20 cellular contexts compared by ENCODE assay signal in the genomic region with DNA sequence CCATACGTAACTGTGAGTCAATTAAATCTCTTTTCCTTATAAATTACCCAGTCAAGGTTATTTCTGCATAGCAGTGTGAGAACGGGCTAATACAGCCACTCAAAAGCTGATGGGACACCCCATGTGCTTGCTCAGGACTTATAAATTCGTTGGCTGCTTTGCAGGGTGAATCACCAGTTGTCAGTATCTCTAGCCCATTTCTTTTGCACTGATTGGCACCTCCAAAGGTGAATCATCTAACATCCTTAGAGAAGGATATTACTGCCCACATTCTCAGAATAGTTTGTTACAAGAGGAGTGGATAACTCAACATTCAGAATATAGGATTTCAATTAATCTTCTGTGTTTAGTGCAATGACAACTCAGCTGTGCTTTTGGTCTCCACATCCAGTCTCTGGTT.
DNase-seq lines count a peak whose midpoint lies in the region; ATAC-seq, FAIRE-seq and TF ChIP-seq lines count a peak whose summit lies in the region.
"Had no signal": no experiment of that assay in that cellular context is flagged by ENCODE, and none has a peak within 500 bp of the region (broad histone marks: within the 10 kb centered on the region; RNA-seq: fewer than 3 reads in every experiment).

No MANE protein-coding gene starts in this region.

- H3K27ac Mint-ChIP-seq in HFFc6: no peak overlapping the region
- no peak overlapping the region for H3K27ac Mint-ChIP-seq in activated T-cell treated with anti-CD3 and anti-CD28 coated beads, Interleukin-2, amount 50 U/mL, for 72 hours
- H3K27ac Mint-ChIP-seq: activated CD4-positive, alpha-beta T cell treated with anti-CD3 and anti-CD28 coated beads, Interleukin-2, amount 10 ng/mL, durations not matched to agents 7 days and 5 days; activated naive CD4-positive, alpha-beta T cell treated with anti-CD3 and anti-CD28 coated beads for 36 hours; stimulated activated naive B cell treated with anti-CD40 and anti-IgM and Interleukin-4, amounts not matched to agents 10 μg/mL and 1 μg/mL and 100 μg/mL, for 72 hours had no signal

- ATAC-seq in SK-N-SH treated with all-trans-retinoic acid at 6 μM for 48 hours (peak; percentile 45; the same call in 2 of the 3 replicates), esophagus mucosa (peak; percentile 54), HG02870 (IDR thresholded peaks at IDR 0.05; ENCODE audit: unreplicated experiment) (no peak)
- no peak for ATAC-seq in activated T-cell treated with anti-CD3 and anti-CD28 coated beads, Interleukin-2, amount 50 U/mL, for 72 hours (replicated peaks in 1 of 2)
- ATAC-seq: stimulated activated naive B cell treated with anti-CD40 and anti-IgM and Interleukin-4, amounts not matched to agents 10 μg/mL and 1 μg/mL and 100 μg/mL, for 72 hours had no signal

- H3K9me3 Mint-ChIP-seq in HFFc6: peaks cover 70% of the 10 kb centered on the region
- peaks cover 9% of the 10 kb centered on the region in 2 donors for H3K9me3 Mint-ChIP-seq in activated T-cell treated with anti-CD3 and anti-CD28 coated beads, Interleukin-2, amount 50 U/mL, for 72 hours

- H3K36me3 Mint-ChIP-seq in HFFc6 (ENCODE audit: low read depth): no peaks in the 10 kb centered on the region
- peaks cover 0 to 3% of the 10 kb centered on the region in 2 donors for H3K36me3 Mint-ChIP-seq in activated T-cell treated with anti-CD3 and anti-CD28 coated beads, Interleukin-2, amount 50 U/mL, for 72 hours (ENCODE audit: insufficient read depth in 2 of 2)
- H3K36me3 Mint-ChIP-seq: stimulated activated naive B cell treated with anti-CD40 and anti-IgM and Interleukin-4, amounts not matched to agents 10 μg/mL and 1 μg/mL and 100 μg/mL, for 72 hours had no signal

- no peaks in the 10 kb centered on the region for H3K27me3 Mint-ChIP-seq in HFFc6 (ENCODE audit: insufficient read depth)
- H3K27me3 Mint-ChIP-seq in activated T-cell treated with anti-CD3 and anti-CD28 coated beads, Interleukin-2, amount 50 U/mL, for 72 hours (ENCODE audit: low read depth): no peaks in the 10 kb centered on the region
- H3K27me3 Mint-ChIP-seq: activated CD4-positive, alpha-beta T cell treated with anti-CD3 and anti-CD28 coated beads, Interleukin-2, amount 10 ng/mL, durations not matched to agents 7 days and 5 days; stimulated activated naive B cell treated with anti-CD40 and anti-IgM and Interleukin-4, amounts not matched to agents 10 μg/mL and 1 μg/mL and 100 μg/mL, for 72 hours had no signal

- no peak overlapping the region for H3K4me3 Mint-ChIP-seq in HFFc6
- no peak overlapping the region for H3K4me3 Mint-ChIP-seq in activated T-cell treated with anti-CD3 and anti-CD28 coated beads, Interleukin-2, amount 50 U/mL, for 72 hours
- H3K4me3 Mint-ChIP-seq: activated CD4-positive, alpha-beta T cell treated with anti-CD3 and anti-CD28 coated beads, Interleukin-2, amount 10 ng/mL, durations not matched to agents 7 days and 5 days; activated naive CD4-positive, alpha-beta T cell treated with anti-CD3 and anti-CD28 coated beads for 36 hours; stimulated activated naive B cell treated with anti-CD40 and anti-IgM and Interleukin-4, amounts not matched to agents 10 μg/mL and 1 μg/mL and 100 μg/mL, for 72 hours had no signal

- FAIRE-seq in urothelium cell line (lab: Jason Lieb, UNC): peak; percentile 96

- DNase-seq in HFFc6: peak; percentile 1
- DNase-seq in urothelium cell line (ENCODE audit: low spot score): peak; percentile 85
- DNase-seq in NCI-H1930 (lab: John Stamatoyannopoulos, UW): no peak
- no peak for DNase-seq in activated T-cell treated with anti-CD3 and anti-CD28 coated beads, Interleukin-2, amount 50 U/mL, for 72 hours
- DNase-seq: activated CD4-positive, alpha-beta T cell treated with anti-CD3 and anti-CD28 coated beads, Interleukin-2, amount 10 ng/mL, durations not matched to agents 7 days and 5 days; activated CD8-positive, alpha-beta memory T cell treated with anti-CD3 and anti-CD28 coated beads, Interleukin-2, amount 50 U/mL, for 48 hours; activated naive CD4-positive, alpha-beta T cell treated with anti-CD3 and anti-CD28 coated beads for 36 hours; hypothalamus; kidney glomerular epithelial cell; midbrain; MV-4-11; NCI-H2081; NCI-H526 treated with DMSO at 0.1 percent for 48 hours; OCI-M1; psoas muscle; stimulated activated naive B cell treated with anti-CD40 and anti-IgM and Interleukin-4, amounts not matched to agents 10 μg/mL and 1 μg/mL and 100 μg/mL, for 72 hours; tibial artery had no signal

- TF ChIP-seq CTCF in HFFc6 (IDR thresholded peaks at IDR 0.05): no peak

- H3K4me1 Mint-ChIP-seq in HFFc6 (ENCODE audit: low read depth): no peaks in the 10 kb centered on the region
- H3K4me1 Mint-ChIP-seq in activated T-cell treated with anti-CD3 and anti-CD28 coated beads, Interleukin-2, amount 50 U/mL, for 72 hours (ENCODE audit: low read depth): no peaks in the 10 kb centered on the region
- H3K4me1 Mint-ChIP-seq: activated CD4-positive, alpha-beta T cell treated with anti-CD3 and anti-CD28 coated beads, Interleukin-2, amount 10 ng/mL, durations not matched to agents 7 days and 5 days; stimulated activated naive B cell treated with anti-CD40 and anti-IgM and Interleukin-4, amounts not matched to agents 10 μg/mL and 1 μg/mL and 100 μg/mL, for 72 hours had no signal

TF ChIP-seq in SK-N-SH treated with all-trans-retinoic acid at 6 μM for 48 hours, 23 proteins besides CTCF, POLR2A, EP300 and RAD21 (continues in another document):
- no peak for TF ChIP-seq ZFP3 (CRISPR knock-in tag; IDR thresholded peaks at IDR 0.05)
- TF ChIP-seq, protein P1, sequence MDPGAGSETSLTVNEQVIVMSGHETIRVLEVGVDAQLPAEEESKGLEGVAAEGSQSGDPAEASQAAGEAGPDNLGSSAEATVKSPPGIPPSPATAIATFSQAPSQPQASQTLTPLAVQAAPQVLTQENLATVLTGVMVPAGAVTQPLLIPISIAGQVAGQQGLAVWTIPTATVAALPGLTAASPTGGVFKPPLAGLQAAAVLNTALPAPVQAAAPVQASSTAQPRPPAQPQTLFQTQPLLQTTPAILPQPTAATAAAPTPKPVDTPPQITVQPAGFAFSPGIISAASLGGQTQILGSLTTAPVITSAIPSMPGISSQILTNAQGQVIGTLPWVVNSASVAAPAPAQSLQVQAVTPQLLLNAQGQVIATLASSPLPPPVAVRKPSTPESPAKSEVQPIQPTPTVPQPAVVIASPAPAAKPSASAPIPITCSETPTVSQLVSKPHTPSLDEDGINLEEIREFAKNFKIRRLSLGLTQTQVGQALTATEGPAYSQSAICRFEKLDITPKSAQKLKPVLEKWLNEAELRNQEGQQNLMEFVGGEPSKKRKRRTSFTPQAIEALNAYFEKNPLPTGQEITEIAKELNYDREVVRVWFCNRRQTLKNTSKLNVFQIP (CRISPR knock-in tag; IDR thresholded peaks at IDR 0.05; ENCODE audit: borderline replicate concordance, low read depth): no peak
- TF ChIP-seq CSRNP3 (CRISPR knock-in tag; IDR thresholded peaks at IDR 0.05): no peak
- TF ChIP-seq, protein P2, sequence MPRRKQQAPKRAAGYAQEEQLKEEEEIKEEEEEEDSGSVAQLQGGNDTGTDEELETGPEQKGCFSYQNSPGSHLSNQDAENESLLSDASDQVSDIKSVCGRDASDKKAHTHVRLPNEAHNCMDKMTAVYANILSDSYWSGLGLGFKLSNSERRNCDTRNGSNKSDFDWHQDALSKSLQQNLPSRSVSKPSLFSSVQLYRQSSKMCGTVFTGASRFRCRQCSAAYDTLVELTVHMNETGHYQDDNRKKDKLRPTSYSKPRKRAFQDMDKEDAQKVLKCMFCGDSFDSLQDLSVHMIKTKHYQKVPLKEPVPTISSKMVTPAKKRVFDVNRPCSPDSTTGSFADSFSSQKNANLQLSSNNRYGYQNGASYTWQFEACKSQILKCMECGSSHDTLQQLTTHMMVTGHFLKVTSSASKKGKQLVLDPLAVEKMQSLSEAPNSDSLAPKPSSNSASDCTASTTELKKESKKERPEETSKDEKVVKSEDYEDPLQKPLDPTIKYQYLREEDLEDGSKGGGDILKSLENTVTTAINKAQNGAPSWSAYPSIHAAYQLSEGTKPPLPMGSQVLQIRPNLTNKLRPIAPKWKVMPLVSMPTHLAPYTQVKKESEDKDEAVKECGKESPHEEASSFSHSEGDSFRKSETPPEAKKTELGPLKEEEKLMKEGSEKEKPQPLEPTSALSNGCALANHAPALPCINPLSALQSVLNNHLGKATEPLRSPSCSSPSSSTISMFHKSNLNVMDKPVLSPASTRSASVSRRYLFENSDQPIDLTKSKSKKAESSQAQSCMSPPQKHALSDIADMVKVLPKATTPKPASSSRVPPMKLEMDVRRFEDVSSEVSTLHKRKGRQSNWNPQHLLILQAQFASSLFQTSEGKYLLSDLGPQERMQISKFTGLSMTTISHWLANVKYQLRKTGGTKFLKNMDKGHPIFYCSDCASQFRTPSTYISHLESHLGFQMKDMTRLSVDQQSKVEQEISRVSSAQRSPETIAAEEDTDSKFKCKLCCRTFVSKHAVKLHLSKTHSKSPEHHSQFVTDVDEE (CRISPR knock-in tag; IDR thresholded peaks at IDR 0.05): no peak
- no peak for TF ChIP-seq RARB (CRISPR knock-in tag; IDR thresholded peaks at IDR 0.05)
- no peak for TF ChIP-seq SNAI2 (CRISPR knock-in tag; IDR thresholded peaks at IDR 0.05)
- no peak for TF ChIP-seq ZNF565 (CRISPR knock-in tag; conservative IDR thresholded peaks at IDR 0.05; ENCODE audit: low read depth)

Comparison
In these comparisons a context has a peak if more than half of its experiments do, and no peak if none do; other contexts are left out.
1. DNase-seq: peak in HFFc6 (single experiment) and urothelium cell line (single experiment); none in NCI-H1930 (0 of 2) and activated T-cell treated with anti-CD3 and anti-CD28 coated beads, Interleukin-2, amount 50 U/mL, for 72 hours (0 of 2).
2. ATAC-seq: peak in SK-N-SH treated with all-trans-retinoic acid at 6 μM for 48 hours (single experiment) and esophagus mucosa (single experiment); none in HG02870 (single experiment) and activated T-cell treated with anti-CD3 and anti-CD28 coated beads, Interleukin-2, amount 50 U/mL, for 72 hours (0 of 2).